ENCODE assay signal across 26 cellular contexts in the genomic region with DNA sequence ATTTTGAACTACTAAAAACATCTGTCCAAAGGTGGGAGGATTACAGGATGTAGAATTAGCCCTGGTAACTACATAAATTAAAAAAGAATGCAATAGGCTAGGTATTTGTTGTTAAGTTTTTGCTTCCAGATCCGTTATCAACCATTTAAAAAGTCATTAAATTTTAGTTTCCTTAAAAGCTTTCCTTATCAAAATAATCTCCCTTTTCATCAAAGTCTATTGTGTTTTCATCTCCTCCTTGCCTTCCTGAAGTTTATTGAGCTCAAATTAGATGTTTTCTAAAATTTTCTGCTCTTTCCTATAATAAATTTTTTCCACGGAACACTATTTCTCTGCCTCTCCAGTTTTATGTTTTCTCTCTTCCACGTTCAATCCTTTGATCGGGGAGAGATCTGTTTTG.
"Had no signal": no experiment of that assay in that cellular context is flagged by ENCODE, and none has a peak within 500 bp of the region (broad histone marks: within the 10 kb centered on the region; RNA-seq: fewer than 3 reads in every experiment).

No MANE protein-coding gene starts in this region.

- H3K36me3 ChIP-seq: esophagus squamous epithelium, gastrocnemius medialis, heart right ventricle, left lung, lower lobe of right lung had no signal

- H3K9me3 ChIP-seq: mucosa of descending colon had no signal

- H3K4me1 ChIP-seq: esophagus squamous epithelium, gastrocnemius medialis, heart right ventricle, left lung, lower lobe of right lung had no signal

- ATAC-seq: esophagus mucosa; gastrocnemius medialis; heart right ventricle; left cardiac atrium; left lung; left ventricle myocardium superior; lower lobe of right lung; mucosa of descending colon; naive thymus-derived CD8-positive, alpha-beta T cell had no signal

- FAIRE-seq: colon, keratinocyte had no signal

- DNase-seq: dermis blood vessel endothelial cell; dorsolateral prefrontal cortex; effector CD4-positive, alpha-beta T cell; effector memory CD4-positive, alpha-beta T cell; erythroblast; esophagus squamous epithelium; foreskin fibroblast; foreskin melanocyte; gastrocnemius medialis; glutamatergic neuron; head of caudate nucleus; heart right ventricle; hippocampal formation; left cardiac atrium; left lung; left ventricle myocardium superior; lower lobe of right lung; mesendoderm; mucosa of descending colon; naive B cell; naive thymus-derived CD8-positive, alpha-beta T cell had no signal

- H3K27ac ChIP-seq: coronary artery, dorsolateral prefrontal cortex, epithelial cell of prostate, esophagus squamous epithelium, gastrocnemius medialis, heart right ventricle, left lung, lower lobe of right lung had no signal

- H3K4me3 ChIP-seq: coronary artery, dorsolateral prefrontal cortex, esophagus squamous epithelium, gastrocnemius medialis, heart right ventricle, left lung, lower lobe of right lung, mucosa of descending colon had no signal

- H3K27me3 ChIP-seq: esophagus squamous epithelium, gastrocnemius medialis, heart right ventricle, left lung had no signal
